ENCODE assay signal across 8 cellular contexts in genomic region chr6:73308712-73309533, GRCh38. TPM values are rescaled to one million over a fixed set of nuclear protein-coding genes. Genes with fewer than 3 reads are reported as not detected.
A peak's percentile ranks its signal among the peaks of the same experiment; 100 is the strongest.
DNase-seq lines count a peak whose midpoint lies in the region; ATAC-seq and TF ChIP-seq lines count a peak whose summit lies in the region.

No MANE protein-coding gene starts in this region.

- POLR2A ChIA-PET in AG04449 (lab: Yijun Ruan, JAX): interaction anchor here (1.0 to 1.2 kb wide), 3 partner anchors 10 to 23 kb away, joined by 3 to 5 read pairs (median 5); no protein-coding TSS in a partner anchor

- H3K4me1 ChIP-seq in Peyer's patch (no peaks in the 10 kb centered on the region), ovary (ENCODE audit: insufficient read depth) (no peaks in the 10 kb centered on the region)

- H3K27ac ChIP-seq in Peyer's patch (peak overlapping the region in 2 of 4 donors; percentile 13 to 70), ovary (no peak overlapping the region)

- no peak for DNase-seq in AG04449 (ENCODE audit: low read depth, low spot score)
- DNase-seq in Peyer's patch: no peak
- no peak for DNase-seq in ovary
- DNase-seq in CD1c-positive myeloid dendritic cell (ENCODE audit: extremely low spot score): no peak

- TF ChIP-seq POLR2A in Peyer's patch (IDR thresholded peaks at IDR 0.05) (no peak), ovary (IDR thresholded peaks at IDR 0.05) (no peak)

- ATAC-seq in esophagus mucosa: peak; percentile 20
- no peak for ATAC-seq in GM18861 (IDR thresholded peaks at IDR 0.05; ENCODE audit: unreplicated experiment)
- ATAC-seq in HG03432 (IDR thresholded peaks at IDR 0.05; ENCODE audit: unreplicated experiment): no peak

- H3K9me3 ChIP-seq in Peyer's patch: no peaks in the 10 kb centered on the region
- H3K9me3 ChIP-seq in ovary: no peaks in the 10 kb centered on the region

- TF ChIP-seq EP300 in ovary (IDR thresholded peaks at IDR 0.05): no peak

- intact Hi-C loops in ovary (cut with DNase I): no loop called here

- 81 to 82% (median 82%) methylated on average over 26 of the region's 26 CpGs for WGBS in ovary, 3 donors

- CTCF ChIA-PET in AG04449 (lab: Yijun Ruan, JAX): interaction anchor here (0.9 to 7.8 kb wide), 7 partner anchors 10 to 692 kb away, joined by 3 to 49 read pairs (median 4); no protein-coding TSS in a partner anchor

- H3K36me3 ChIP-seq in Peyer's patch (no peaks in the 10 kb centered on the region), ovary (no peaks in the 10 kb centered on the region)

- H3K4me3 ChIP-seq in AG04449 (ENCODE audit: low read depth, low read length) (peak overlapping the region; percentile 81), GM12875 (ENCODE audit: low read depth, low read length) (peak overlapping the region; percentile 85), Peyer's patch (peak overlapping the region; percentile 59 to 67 (median 62)), ovary (peak overlapping the region; percentile 51)

- TF ChIP-seq CTCF in AG04449 (IDR thresholded peaks at IDR 0.05; ENCODE audit: insufficient read depth, low read length, missing control alignments) (peak; percentile 19), GM12875 (IDR thresholded peaks at IDR 0.05; ENCODE audit: borderline replicate concordance, insufficient read depth, low read depth, low read length) (no peak), Peyer's patch (IDR thresholded peaks at IDR 0.05) (no peak), ovary (IDR thresholded peaks at IDR 0.05) (no peak)

- no peaks in the 10 kb centered on the region for H3K27me3 ChIP-seq in Peyer's patch
- no peaks in the 10 kb centered on the region for H3K27me3 ChIP-seq in ovary

RNA-seq across cellular contexts. Expression of gene DPPA5, which starts 45.2 kb away (rescaled TPM):
- total RNA-seq in Peyer's patch (not detected), esophagus mucosa (not detected), ovary (not detected)
- under 1 TPM in 1 of 2 donors, not detected in 1; 0.68 TPM for polyA plus RNA-seq in ovary

RNA-seq across cellular contexts. Expression of gene KHDC1, which starts 45.9 kb away (rescaled TPM):
- 1 to 10 TPM in 2 of 4 donors, under 1 TPM in 1, not detected in 1; 0.57 to 9.1 (median 1.3) TPM for total RNA-seq in Peyer's patch
- 0.88 TPM for total RNA-seq in esophagus mucosa
- 1 to 10 TPM; 1.3 to 4.6 (median 3.3) TPM for total RNA-seq in ovary
- 1 to 10 TPM; 3.0 to 3.6 TPM for polyA plus RNA-seq in ovary

RNA-seq across cellular contexts. Expression of gene KHDC3L, which starts 53.5 kb away (rescaled TPM):
- not detected for total RNA-seq in Peyer's patch
- total RNA-seq in esophagus mucosa: not detected
- total RNA-seq in ovary: not detected
- under 1 TPM in 1 of 2 donors, not detected in 1; 0.73 TPM for polyA plus RNA-seq in ovary
